9 cellular contexts compared by ENCODE assay signal in the genomic region with DNA sequence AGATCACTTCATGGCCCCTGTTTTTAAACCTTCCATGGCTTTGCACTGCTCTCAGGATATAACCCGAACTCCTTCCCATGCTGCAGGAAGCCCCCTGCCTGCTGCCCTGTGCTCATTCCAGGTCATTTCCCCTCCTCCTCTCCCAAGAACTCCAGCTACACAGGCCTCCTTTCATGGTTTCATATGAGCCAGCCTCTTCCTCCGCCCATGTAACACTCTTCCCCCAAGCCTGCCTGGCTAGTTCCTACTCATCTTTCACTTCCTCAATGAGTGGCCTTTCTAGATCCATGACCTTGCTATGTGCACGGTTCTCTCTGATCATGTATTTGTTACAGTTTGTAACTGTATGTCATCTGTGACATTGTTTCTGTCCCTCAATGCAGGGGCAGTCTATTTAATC. TPM values are rescaled to one million over a fixed set of nuclear protein-coding genes. Genes with fewer than 3 reads are reported as not detected.
DNase-seq lines count a peak whose midpoint lies in the region; ATAC-seq, FAIRE-seq and TF ChIP-seq lines count a peak whose summit lies in the region.
"Had no signal": no experiment of that assay in that cellular context is flagged by ENCODE, and none has a peak within 500 bp of the region (broad histone marks: within the 10 kb centered on the region; RNA-seq: fewer than 3 reads in every experiment).

No MANE protein-coding gene starts in this region.

- no peaks in the 10 kb centered on the region for H3K79me2 ChIP-seq in HepG2 (ENCODE audit: insufficient read depth, low read length)

- H3K27me3 ChIP-seq in right lobe of liver (no peaks in the 10 kb centered on the region), HepG2 (ENCODE audit: control insufficient read depth in 1 of 2, insufficient read depth in 2 of 2, low read length in 2 of 2) (peaks cover 1 to 28% of the 10 kb centered on the region in 2 experiments; a peak in 4 of 5 replicates), upper lobe of left lung (no peaks in the 10 kb centered on the region), psoas muscle (ENCODE audit: insufficient read depth in 3 of 3, low read length in 2 of 3) (peaks cover 0 to 3% (median 0%) of the 10 kb centered on the region in 3 donors)

- TF ChIP-seq EP300 in HepG2 (IDR thresholded peaks at IDR 0.05; ENCODE audit: low read depth in 2 of 2, low read length in 2 of 2) (no peak), HepG2 (CRISPR knock-in tag; IDR thresholded peaks at IDR 0.05; ENCODE audit: borderline replicate concordance) (no peak), upper lobe of left lung (IDR thresholded peaks at IDR 0.05) (no peak)

- no peaks in the 10 kb centered on the region for H4K20me1 ChIP-seq in HepG2 (ENCODE audit: insufficient read depth, low read length)

- DNase-seq in right lobe of liver (no peak), HepG2 (ENCODE audit: low spot score) (no peak), activated B cell treated with CpG ODN at 0.5 μM for 24 hours (no peak), upper lobe of left lung (peak in 1 of 2 donors; percentile 70), psoas muscle (no peak), NCI-H82 (lab: John Stamatoyannopoulos, UW) (no peak), NK-92 (lab: John Stamatoyannopoulos, UW; ENCODE audit: unreplicated experiment) (no peak)
- DNase-seq: activated naive CD4-positive, alpha-beta T cell treated with anti-CD3 and anti-CD28 coated beads, Interleukin-2, amount 50 U/mL, for 16 hours had no signal

- H3K9me3 ChIP-seq in right lobe of liver (no peaks in the 10 kb centered on the region), HepG2 (ENCODE audit: low read length) (no peaks in the 10 kb centered on the region), upper lobe of left lung (no peaks in the 10 kb centered on the region), psoas muscle (no peaks in the 10 kb centered on the region)

- H3K27ac Mint-ChIP-seq in activated B cell treated with CpG ODN at 0.5 μM for 24 hours: peak overlapping the region; percentile 92

- TF ChIP-seq RAD21 in HepG2 (CRISPR knock-in tag; IDR thresholded peaks at IDR 0.05): no peak

- POLR2A ChIA-PET in HepG2 (lab: Yijun Ruan, JAX) (no interaction called here), activated B cell treated with CpG ODN at 0.5 μM for 24 hours (lab: Charles Lee) (interaction anchor here (1.1 to 2.5 kb wide), 7 partner anchors 12 to 121 kb away, joined by 3 to 19 read pairs (median 7); a partner anchor contains a TSS)

- H3K27me3 Mint-ChIP-seq in activated B cell treated with CpG ODN at 0.5 μM for 24 hours: no peaks in the 10 kb centered on the region

- H3K4me2 ChIP-seq in HepG2 (ENCODE audit: low read depth, low read length): no peak overlapping the region

- no peak overlapping the region for H2AFZ ChIP-seq in HepG2 (ENCODE audit: low read length)

- H3K4me1 Mint-ChIP-seq in activated B cell treated with CpG ODN at 0.5 μM for 24 hours: peaks cover 71% of the 10 kb centered on the region

- peak; percentile 47 to 65 (median 58) for ATAC-seq in right lobe of liver
- ATAC-seq in HepG2: no peak
- peak; percentile 46 for ATAC-seq in HG03103 (IDR thresholded peaks at IDR 0.05; ENCODE audit: low read depth, unreplicated experiment)
- peak; percentile 47 for ATAC-seq in activated B cell treated with CpG ODN at 0.5 μM for 24 hours (ENCODE audit: low read depth)
- peak; percentile 38 to 66 for ATAC-seq in upper lobe of left lung (ENCODE audit: low FRiP score in 2 of 2)
- ATAC-seq in psoas muscle: no peak

- no peak for TF ChIP-seq CTCF in right lobe of liver (IDR thresholded peaks at IDR 0.05)
- no peak for TF ChIP-seq CTCF in HepG2 (CRISPR knock-in tag; IDR thresholded peaks at IDR 0.05)
- no peak for TF ChIP-seq CTCF in activated B cell treated with CpG ODN at 0.5 μM for 24 hours (IDR thresholded peaks at IDR 0.05)
- TF ChIP-seq CTCF in upper lobe of left lung (IDR thresholded peaks at IDR 0.05): no peak
- no peak for TF ChIP-seq CTCF in psoas muscle (IDR thresholded peaks at IDR 0.05)

- H3K4me3 Mint-ChIP-seq in activated B cell treated with CpG ODN at 0.5 μM for 24 hours: peak overlapping the region; percentile 56

- no peak overlapping the region for H3K27ac ChIP-seq in right lobe of liver
- H3K27ac ChIP-seq in HepG2 (ENCODE audit: extremely low read length, insufficient read depth, low read length): no peak overlapping the region
- peak overlapping the region in 3 of 4 donors; percentile 22 to 72 (median 41) for H3K27ac ChIP-seq in upper lobe of left lung
- H3K27ac ChIP-seq in psoas muscle: no peak overlapping the region

- CTCF ChIA-PET in HepG2 (lab: Yijun Ruan, JAX; ENCODE audit: low intra/inter-chr PET ratio, low total read pairs): no interaction called here
- CTCF ChIA-PET in activated B cell treated with CpG ODN at 0.5 μM for 24 hours (lab: Charles Lee): interaction anchor here (1.3 to 1.5 kb wide), 2 partner anchors 9 to 41 kb away, joined by 3 to 6 read pairs; no protein-coding TSS in a partner anchor

- peaks cover 7% of the 10 kb centered on the region for H3K36me3 Mint-ChIP-seq in activated B cell treated with CpG ODN at 0.5 μM for 24 hours (ENCODE audit: low read depth)

- H3K36me3 ChIP-seq in right lobe of liver (no peaks in the 10 kb centered on the region), HepG2 (replicated peaks in 1 of 2; ENCODE audit: control insufficient read depth in 1 of 2, insufficient read depth in 2 of 2, low read length in 2 of 2) (no peaks in the 10 kb centered on the region), upper lobe of left lung (no peaks in the 10 kb centered on the region), psoas muscle (ENCODE audit: insufficient read depth in 1 of 2, low read depth in 1 of 2) (no peaks in the 10 kb centered on the region)

- H3K9me3 Mint-ChIP-seq in activated B cell treated with CpG ODN at 0.5 μM for 24 hours: peaks cover 3% of the 10 kb centered on the region

- 55% methylated on average over 3 of the region's 3 CpGs for WGBS in right lobe of liver (ENCODE audit: insufficient coverage, low coverage, low lambda C conversion rate, missing lambda C conversion rate)
- 11% methylated on average over 3 of the region's 3 CpGs for WGBS in HepG2 (ENCODE audit: low lambda C conversion rate)
- WGBS in upper lobe of left lung, 2 donors: 39 to 71% methylated on average over 3 of the region's 3 CpGs
- WGBS in psoas muscle, 3 donors: 44 to 54% (median 45%) methylated on average over 3 of the region's 3 CpGs

- H3K4me1 ChIP-seq in right lobe of liver (no peaks in the 10 kb centered on the region), HepG2 (ENCODE audit: insufficient read depth, low read length) (no peaks in the 10 kb centered on the region), upper lobe of left lung (peaks cover 0 to 10% (median 6%) of the 10 kb centered on the region in 4 donors), psoas muscle (no peaks in the 10 kb centered on the region)

- intact Hi-C loops in right lobe of liver (cut with DNase I) (no loop called here), HepG2 (cut with micrococcal nuclease; ENCODE audit: unreplicated experiment) (no loop called here), activated B cell treated with CpG ODN at 0.5 μM for 24 hours (cut with micrococcal nuclease) (no loop called here), psoas muscle (cut with DNase I) (no loop called here)

- TF ChIP-seq POLR2A in right lobe of liver (IDR thresholded peaks at IDR 0.05) (no peak), HepG2 (IDR thresholded peaks at IDR 0.05; ENCODE audit: insufficient read depth in 1 of 2, low read depth in 2 of 2, low read length in 2 of 2) (no peak), upper lobe of left lung (IDR thresholded peaks at IDR 0.05) (no peak)

- no TSS peak for BruUV-seq in HepG2 (replicated peaks; lab: Mats Ljungman, UMichigan)

- in situ Hi-C loops in HepG2 (cut with HindIII; ENCODE audit: extremely low pct_ligation_motif_present, low pct_unique_long_range_greater_than_20kb): no loop called here

- no peak overlapping the region for H3K9ac ChIP-seq in HepG2 (ENCODE audit: insufficient read depth, low read depth, low read length)

- FAIRE-seq in HepG2 (lab: Jason Lieb, UNC): no peak

- H3K4me3 ChIP-seq in right lobe of liver: no peak overlapping the region
- no peak overlapping the region for H3K4me3 ChIP-seq in HepG2 (replicated peaks in 1 of 3; ENCODE audit: insufficient read depth in 1 of 3, low read depth in 2 of 3, low read length in 3 of 3)
- no peak overlapping the region for H3K4me3 ChIP-seq in upper lobe of left lung
- no peak overlapping the region for H3K4me3 ChIP-seq in psoas muscle

RNA-seq across cellular contexts. Expression of a gene that starts 3.1 kb away (rescaled TPM):
- total RNA-seq in right lobe of liver: 10 to 100 TPM in 3 of 6 experiments, 1 to 10 TPM in 3; 3.0 to 11.4 (median 7.9) TPM
- total RNA-seq in HepG2 (2016; rRNA removed; fragmentation: Illumina TruSeq; extraction: Trizol): 0.46 and 1.1 TPM in 2 replicates
- 0.26 and 0.30 TPM in 2 replicates for total RNA-seq in HepG2 (2016; cell fraction: cytosol; rRNA removed; fragmentation: Illumina TruSeq; extraction: Trizol; ENCODE audit: low read depth)
- total RNA-seq in HepG2 (2016; cell fraction: insoluble cytoplasmic fraction; rRNA removed; fragmentation: Illumina TruSeq; extraction: Trizol): 0.37 and 0.41 TPM in 2 replicates
- total RNA-seq in HepG2 (2016; cell fraction: membrane; rRNA removed; fragmentation: Illumina TruSeq; extraction: Trizol): 0.14 and 0.19 TPM in 2 replicates
- not detected in 2 replicates for total RNA-seq in HepG2 (2016; cell fraction: nucleus; rRNA removed; fragmentation: Illumina TruSeq; extraction: Trizol)
- 0.18 and 0.25 TPM in 2 replicates for polyA plus RNA-seq in HepG2 (2011; rRNA removed)
- polyA plus RNA-seq in HepG2 (2011; cell fraction: cytosol; rRNA removed): 0.50 and 0.68 TPM in 2 replicates
- polyA plus RNA-seq in HepG2 (2011; cell fraction: nucleus; rRNA removed): 0.10 and 0.35 TPM in 2 replicates
- polyA plus RNA-seq in HepG2 (2012): 0.21 and 0.25 TPM in 2 replicates
- 0.14 and 0.24 TPM in 2 replicates for polyA plus RNA-seq in HepG2 (2016; cell fraction: cytosol; fragmentation: Illumina TruSeq; extraction: Trizol; ENCODE audit: low read depth)
- 0.27 and 1.4 TPM in 2 replicates for polyA plus RNA-seq in HepG2 (2016; cell fraction: insoluble cytoplasmic fraction; fragmentation: Illumina TruSeq; extraction: Trizol; ENCODE audit: low read depth)
- 0.43 and 0.53 TPM in 2 replicates for polyA plus RNA-seq in HepG2 (2016; cell fraction: membrane; fragmentation: Illumina TruSeq; extraction: Trizol; ENCODE audit: low read depth)
- polyA plus RNA-seq in HepG2 (2016; cell fraction: nucleus; fragmentation: Illumina TruSeq; extraction: Trizol; ENCODE audit: insufficient read depth, low read depth): 0.72 TPM in 1 of 2 replicates, not detected in the other
- polyA minus RNA-seq in HepG2 (2011; rRNA and poly(A)+ RNA removed; ENCODE audit: low replicate concordance): 3.3 TPM in 1 of 2 replicates, not detected in the other
- polyA minus RNA-seq in HepG2 (2011; cell fraction: cytosol; rRNA and poly(A)+ RNA removed): not detected in 2 replicates
- polyA minus RNA-seq in HepG2 (2011; cell fraction: nucleus; rRNA and poly(A)+ RNA removed): not detected in 2 replicates
- 101 TPM in 2 replicates for total RNA-seq in activated B cell treated with CpG ODN at 0.5 μM for 24 hours
- total RNA-seq in upper lobe of left lung: 100 to 1,000 TPM in 4 of 6 donors, 10 to 100 TPM in 2; 68.5 to 202 (median 143) TPM
- total RNA-seq in psoas muscle: 1 to 10 TPM; 2.3 to 4.3 (median 3.0) TPM
- under 1 TPM; 0.51 to 0.83 (median 0.80) TPM for polyA plus RNA-seq in psoas muscle

RNA-seq across cellular contexts. Expression of a gene that starts 42.2 kb away (rescaled TPM):
- total RNA-seq in right lobe of liver: 10 to 100 TPM; 23.6 to 70.5 (median 41.3) TPM
- total RNA-seq in HepG2 (2016; rRNA removed; fragmentation: Illumina TruSeq; extraction: Trizol): 106 and 148 TPM in 2 replicates
- 8.0 and 11.5 TPM in 2 replicates for total RNA-seq in HepG2 (2016; cell fraction: cytosol; rRNA removed; fragmentation: Illumina TruSeq; extraction: Trizol; ENCODE audit: low read depth)
- total RNA-seq in HepG2 (2016; cell fraction: insoluble cytoplasmic fraction; rRNA removed; fragmentation: Illumina TruSeq; extraction: Trizol): 110 and 163 TPM in 2 replicates
- total RNA-seq in HepG2 (2016; cell fraction: membrane; rRNA removed; fragmentation: Illumina TruSeq; extraction: Trizol): 39.6 and 47.2 TPM in 2 replicates
- total RNA-seq in HepG2 (2016; cell fraction: nucleus; rRNA removed; fragmentation: Illumina TruSeq; extraction: Trizol): 45.8 TPM in 2 replicates
- 40.1 and 48.4 TPM in 2 replicates for polyA plus RNA-seq in HepG2 (2011; rRNA removed)
- 21.1 and 33.4 TPM in 2 replicates for polyA plus RNA-seq in HepG2 (2011; cell fraction: cytosol; rRNA removed)
- 7.7 and 10.0 TPM in 2 replicates for polyA plus RNA-seq in HepG2 (2011; cell fraction: nucleus; rRNA removed)
- 50.2 and 53.9 TPM in 2 replicates for polyA plus RNA-seq in HepG2 (2012)
- 8.8 and 9.5 TPM in 2 replicates for polyA plus RNA-seq in HepG2 (2016; cell fraction: cytosol; fragmentation: Illumina TruSeq; extraction: Trizol; ENCODE audit: low read depth)
- polyA plus RNA-seq in HepG2 (2016; cell fraction: insoluble cytoplasmic fraction; fragmentation: Illumina TruSeq; extraction: Trizol; ENCODE audit: low read depth): 146 and 157 TPM in 2 replicates
- polyA plus RNA-seq in HepG2 (2016; cell fraction: membrane; fragmentation: Illumina TruSeq; extraction: Trizol; ENCODE audit: low read depth): 29.5 and 30.2 TPM in 2 replicates
- polyA plus RNA-seq in HepG2 (2016; cell fraction: nucleus; fragmentation: Illumina TruSeq; extraction: Trizol; ENCODE audit: insufficient read depth, low read depth): 58.8 and 62.7 TPM in 2 replicates
- 16.7 and 70.1 TPM in 2 replicates for polyA minus RNA-seq in HepG2 (2011; rRNA and poly(A)+ RNA removed; ENCODE audit: low replicate concordance)
- polyA minus RNA-seq in HepG2 (2011; cell fraction: cytosol; rRNA and poly(A)+ RNA removed): 28.3 and 29.7 TPM in 2 replicates
- 44.3 and 44.4 TPM in 2 replicates for polyA minus RNA-seq in HepG2 (2011; cell fraction: nucleus; rRNA and poly(A)+ RNA removed)
- 193 and 224 TPM in 2 replicates for total RNA-seq in activated B cell treated with CpG ODN at 0.5 μM for 24 hours
- total RNA-seq in upper lobe of left lung: 100 to 1,000 TPM in 4 of 6 donors, 10 to 100 TPM in 2; 28.3 to 193 (median 109) TPM
- total RNA-seq in psoas muscle: 10 to 100 TPM; 11.6 to 17.1 (median 12.7) TPM
- 10 to 100 TPM; 13.9 to 31.8 (median 16.4) TPM for polyA plus RNA-seq in psoas muscle

RNA-seq across cellular contexts. Expression of a gene that starts 59.8 kb away (rescaled TPM):
- total RNA-seq in right lobe of liver (not detected), HepG2 (2016; rRNA removed; fragmentation: Illumina TruSeq; extraction: Trizol) (not detected in 2 replicates), activated B cell treated with CpG ODN at 0.5 μM for 24 hours (not detected in 2 replicates), upper lobe of left lung (1 to 10 TPM in 3 of 6 donors, under 1 TPM in 3; 0.20 to 5.6 (median 1.9) TPM), psoas muscle (not detected)
- total RNA-seq in HepG2 (2016; cell fraction: cytosol; rRNA removed; fragmentation: Illumina TruSeq; extraction: Trizol; ENCODE audit: low read depth): not detected in 2 replicates
- total RNA-seq in HepG2 (2016; cell fraction: insoluble cytoplasmic fraction; rRNA removed; fragmentation: Illumina TruSeq; extraction: Trizol): not detected in 2 replicates
- total RNA-seq in HepG2 (2016; cell fraction: membrane; rRNA removed; fragmentation: Illumina TruSeq; extraction: Trizol): not detected in 2 replicates
- total RNA-seq in HepG2 (2016; cell fraction: nucleus; rRNA removed; fragmentation: Illumina TruSeq; extraction: Trizol): not detected in 2 replicates
- polyA plus RNA-seq in HepG2 (2011; rRNA removed) (not detected in 2 replicates), psoas muscle (not detected)
- polyA plus RNA-seq in HepG2 (2011; cell fraction: cytosol; rRNA removed): not detected in 2 replicates
- polyA plus RNA-seq in HepG2 (2011; cell fraction: nucleus; rRNA removed): not detected in 2 replicates
- not detected in 2 replicates for polyA plus RNA-seq in HepG2 (2012)
- polyA plus RNA-seq in HepG2 (2016; cell fraction: cytosol; fragmentation: Illumina TruSeq; extraction: Trizol; ENCODE audit: low read depth): not detected in 2 replicates
- polyA plus RNA-seq in HepG2 (2016; cell fraction: insoluble cytoplasmic fraction; fragmentation: Illumina TruSeq; extraction: Trizol; ENCODE audit: low read depth): not detected in 2 replicates
- polyA plus RNA-seq in HepG2 (2016; cell fraction: membrane; fragmentation: Illumina TruSeq; extraction: Trizol; ENCODE audit: low read depth): not detected in 2 replicates
- not detected in 2 replicates for polyA plus RNA-seq in HepG2 (2016; cell fraction: nucleus; fragmentation: Illumina TruSeq; extraction: Trizol; ENCODE audit: insufficient read depth, low read depth)
- not detected in 2 replicates for polyA minus RNA-seq in HepG2 (2011; rRNA and poly(A)+ RNA removed; ENCODE audit: low replicate concordance)
- not detected in 2 replicates for polyA minus RNA-seq in HepG2 (2011; cell fraction: cytosol; rRNA and poly(A)+ RNA removed)
- polyA minus RNA-seq in HepG2 (2011; cell fraction: nucleus; rRNA and poly(A)+ RNA removed): not detected in 2 replicates

Comparison
In these comparisons a context has a peak if more than half of its experiments do, and no peak if none do; other contexts are left out.
1. ATAC-seq: peak in right lobe of liver (4 of 4), HG03103 (single experiment), activated B cell treated with CpG ODN at 0.5 μM for 24 hours (single experiment) and upper lobe of left lung (2 of 2); none in HepG2 (single experiment) and psoas muscle (0 of 4).
2. H3K27ac ChIP-seq: peak in upper lobe of left lung (3 of 4); none in right lobe of liver (0 of 3), HepG2 (single experiment) and psoas muscle (single experiment).